21 cellular contexts compared by ENCODE assay signal in the genomic region with DNA sequence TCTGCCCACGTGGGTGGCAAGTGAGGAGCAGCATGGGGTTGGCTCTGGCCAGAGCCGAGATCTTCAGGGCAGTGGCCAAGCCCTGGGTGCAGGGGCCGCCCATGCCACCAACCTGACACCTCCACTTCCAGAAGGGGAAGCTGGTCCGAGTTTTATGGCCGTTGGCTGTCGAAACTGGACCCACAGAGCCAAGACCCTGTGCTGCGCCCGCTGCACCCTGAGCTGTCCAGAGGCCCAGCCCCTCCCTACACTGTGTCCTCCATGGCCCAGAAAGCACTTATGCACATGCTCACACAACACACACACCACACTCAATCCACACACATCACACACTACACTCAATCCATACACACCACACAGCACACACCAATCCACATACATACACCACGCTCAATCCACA. TPM values are rescaled to one million over a fixed set of nuclear protein-coding genes. Genes with fewer than 3 reads are reported as not detected.
DNase-seq lines count a peak whose midpoint lies in the region; ATAC-seq, FAIRE-seq and TF ChIP-seq lines count a peak whose summit lies in the region.
"Had no signal": no experiment of that assay in that cellular context is flagged by ENCODE, and none has a peak within 500 bp of the region (broad histone marks: within the 10 kb centered on the region; RNA-seq: fewer than 3 reads in every experiment).

No MANE protein-coding gene starts in this region.

- H3K4ac ChIP-seq in IMR-90 (ENCODE audit: low read depth, low read length): peak overlapping the region; percentile 74
- no peak overlapping the region for H3K4ac ChIP-seq in trophoblast cell (ENCODE audit: low read depth, low read length)

- no peak for DNase-seq in A549 (ENCODE audit: low read depth in 1 of 2, low spot score in 1 of 2)
- no peak for DNase-seq in IMR-90
- no peak for DNase-seq in natural killer cell treated with Interleukin-12 subunit alpha and Interleukin-12 subunit beta and Interleukin-15 and Interleukin-18, amount 100 ng/mL, for 72 hours (ENCODE audit: low spot score)
- DNase-seq in trophoblast cell: no peak
- no peak for DNase-seq in RKO (ENCODE audit: low spot score)
- no peak for DNase-seq in activated CD4-positive, alpha-beta T cell treated with anti-CD3 and anti-CD28 coated beads, Interleukin-2, amount 10 ng/mL, durations not matched to agents 7 days and 5 days
- no peak for DNase-seq in NCI-H2029 (lab: John Stamatoyannopoulos, UW)
- DNase-seq: Caco-2; CD4-positive, CD25-positive, alpha-beta regulatory T cell; CD8-positive, alpha-beta T cell; DMS153; DND-41; GM23248; H9 had no signal

- no peaks in the 10 kb centered on the region for H3K36me3 Mint-ChIP-seq in natural killer cell treated with Interleukin-12 subunit alpha and Interleukin-12 subunit beta and Interleukin-15 and Interleukin-18, amount 100 ng/mL, for 72 hours
- H3K36me3 Mint-ChIP-seq in activated CD4-positive, alpha-beta T cell treated with anti-CD3 and anti-CD28 coated beads, Interleukin-2, amount 10 ng/mL, durations not matched to agents 7 days and 5 days (ENCODE audit: low read depth): no peaks in the 10 kb centered on the region
- H3K36me3 Mint-ChIP-seq: CD4-positive, CD25-positive, alpha-beta regulatory T cell; CD8-positive, alpha-beta T cell had no signal

- H4K91ac ChIP-seq in IMR-90 (ENCODE audit: insufficient read depth, low read depth, low read length) (no peak overlapping the region; the same call in 1 of the 2 replicates), trophoblast cell (ENCODE audit: low read depth, low read length) (no peak overlapping the region)

- H3K79me2 ChIP-seq in trophoblast cell (ENCODE audit: control insufficient read depth, insufficient read depth, low read length, poor library complexity): no peaks in the 10 kb centered on the region

- H4K20me1 ChIP-seq in IMR-90 (ENCODE audit: insufficient read depth, low read length): 0 out of 2 replicates have a peak, but pooled peaks cover 6% of the 10 kb centered on the region
- H4K20me1 ChIP-seq: BLaER1 had no signal

- H2BK15ac ChIP-seq in IMR-90 (ENCODE audit: low read depth, low read length): peak overlapping the region; percentile 95; the same call in 2 of the 3 replicates

- H4K8ac ChIP-seq in IMR-90 (ENCODE audit: low read depth in 2 of 2, low read length in 2 of 2): no peak overlapping the region
- no peak overlapping the region for H4K8ac ChIP-seq in trophoblast cell (ENCODE audit: low read depth, low read length)

- peak; percentile 4 to 8; a peak in 1 of 6 replicates for ATAC-seq in A549
- no peak for ATAC-seq in IMR-90 (ENCODE audit: low read depth)
- peak; percentile 21 to 28 for ATAC-seq in natural killer cell treated with Interleukin-12 subunit alpha and Interleukin-12 subunit beta and Interleukin-15 and Interleukin-18, amount 100 ng/mL, for 72 hours
- no peak for ATAC-seq in HG03196 (IDR thresholded peaks at IDR 0.05; ENCODE audit: unreplicated experiment)
- ATAC-seq: CD8-positive, alpha-beta T cell; HCT116 had no signal

- peak overlapping the region; percentile 79 for H2AK9ac ChIP-seq in IMR-90 (replicated peaks; ENCODE audit: low read depth, low read length, poor library complexity)

- H2AFZ ChIP-seq in IMR-90 (replicated peaks; ENCODE audit: low read length, poor library complexity) (peak overlapping the region; percentile 33), trophoblast cell (ENCODE audit: insufficient read depth, low read length, poor library complexity) (no peak overlapping the region)
- H2AFZ ChIP-seq: GM23248 had no signal

- H3K23ac ChIP-seq in IMR-90 (ENCODE audit: low read depth, low read length) (0 out of 2 replicates have a peak overlapping the region, but pooled peaks have one; percentile 19), trophoblast cell (ENCODE audit: low read length) (peak overlapping the region; percentile 80)

- TF ChIP-seq CTCF in A549 (IDR thresholded peaks at IDR 0.05) (no peak), IMR-90 (conservative IDR thresholded peaks at IDR 0.05; ENCODE audit: low read depth, low read length) (no peak)

- H3K4me3 ChIP-seq in A549 (no peak overlapping the region), IMR-90 (ENCODE audit: insufficient read depth, low read depth, low read length) (no peak overlapping the region), trophoblast cell (ENCODE audit: low read depth, low read length) (peak overlapping the region; percentile 42)
- H3K4me3 ChIP-seq: BLaER1, GM23248 had no signal

- in situ Hi-C loops in IMR-90 (cut with MboI; ENCODE audit: low sequenced_read_pairs): no loop called here

- BruUV-seq in IMR-90 (replicated peaks; lab: Mats Ljungman, UMichigan): no TSS peak

- no peak overlapping the region for H4K5ac ChIP-seq in IMR-90 (ENCODE audit: low read depth, low read length)

- H3K4me1 Mint-ChIP-seq in natural killer cell treated with Interleukin-12 subunit alpha and Interleukin-12 subunit beta and Interleukin-15 and Interleukin-18, amount 100 ng/mL, for 72 hours (ENCODE audit: low read depth in 2 of 2): no peaks in the 10 kb centered on the region
- no peaks in the 10 kb centered on the region for H3K4me1 Mint-ChIP-seq in activated CD4-positive, alpha-beta T cell treated with anti-CD3 and anti-CD28 coated beads, Interleukin-2, amount 10 ng/mL, durations not matched to agents 7 days and 5 days
- H3K4me1 Mint-ChIP-seq: B cell; CD4-positive, CD25-positive, alpha-beta regulatory T cell had no signal

- H3K9me1 ChIP-seq in IMR-90 (ENCODE audit: insufficient read depth, low read length): peaks cover 11% of the 10 kb centered on the region

- H3K9me3 ChIP-seq in A549 (no peaks in the 10 kb centered on the region), IMR-90 (ENCODE audit: control insufficient read depth, insufficient read depth, low read length) (no peaks in the 10 kb centered on the region), trophoblast cell (ENCODE audit: insufficient read depth, low read depth, low read length) (peaks cover 6% of the 10 kb centered on the region)
- H3K9me3 ChIP-seq: BLaER1, Caco-2 had no signal

- 69% methylated on average over 9 of the region's 9 CpGs for WGBS in A549 (ENCODE audit: missing lambda C conversion rate)
- 78% methylated on average over 3 of the region's 9 CpGs; no CpG with 5 or more reads in 1 of the 2 experiments for WGBS in IMR-90 (ENCODE audit: extremely low coverage in 2 of 2, insufficient read length in 1 of 2), 2 experiments
- WGBS in trophoblast cell (ENCODE audit: extremely low coverage, insufficient coverage, insufficient read length): 100% methylated on average over 1 of the region's 9 CpGs

- no peaks in the 10 kb centered on the region; the same call in 1 of the 2 replicates for H3K27me3 ChIP-seq in IMR-90 (ENCODE audit: control insufficient read depth, insufficient read depth, low read length)
- H3K27me3 ChIP-seq in trophoblast cell (ENCODE audit: insufficient read depth, low read length): no peaks in the 10 kb centered on the region
- H3K27me3 ChIP-seq: BLaER1 had no signal

- H3K27ac ChIP-seq in A549 (peak overlapping the region; percentile 49 to 70; a peak in 3 of 6 replicates), IMR-90 (ENCODE audit: insufficient read depth, low read length) (no peak overlapping the region), trophoblast cell (ENCODE audit: low read depth, low read length) (no peak overlapping the region)
- H3K27ac ChIP-seq: BLaER1, C4-2B, GM23248 had no signal

- no peaks in the 10 kb centered on the region for H3K36me3 ChIP-seq in IMR-90 (ENCODE audit: control insufficient read depth, insufficient read depth, low read length)
- H3K36me3 ChIP-seq in trophoblast cell (ENCODE audit: control insufficient read depth in 1 of 2, insufficient read depth in 2 of 2, low read length in 2 of 2): no peaks in the 10 kb centered on the region
- H3K36me3 ChIP-seq: BLaER1 had no signal

- H3K56ac ChIP-seq in IMR-90 (ENCODE audit: extremely low read depth, insufficient read depth, low read length): no peak overlapping the region

- no peak overlapping the region for H4K12ac ChIP-seq in trophoblast cell (ENCODE audit: low read depth, low read length)

- no peak for FAIRE-seq in A549 (lab: Jason Lieb, UNC)
- FAIRE-seq: G401.6, GM12892 had no signal

- H3K79me1 ChIP-seq in IMR-90 (ENCODE audit: low read depth in 1 of 2, low read length in 2 of 2) (no peaks in the 10 kb centered on the region), trophoblast cell (ENCODE audit: low read length) (no peaks in the 10 kb centered on the region)

- H2BK20ac ChIP-seq in IMR-90 (ENCODE audit: low read depth, low read length): peak overlapping the region; percentile 43; the same call in 1 of the 2 replicates

- H3K9ac ChIP-seq in IMR-90 (ENCODE audit: low read depth, low read length): no peak overlapping the region
- no peak overlapping the region for H3K9ac ChIP-seq in trophoblast cell (ENCODE audit: low read length)
- H3K9ac ChIP-seq: BLaER1, GM23248 had no signal

- peaks cover 0 to 3% of the 10 kb centered on the region in 2 donors for H3K27me3 Mint-ChIP-seq in natural killer cell treated with Interleukin-12 subunit alpha and Interleukin-12 subunit beta and Interleukin-15 and Interleukin-18, amount 100 ng/mL, for 72 hours
- H3K27me3 Mint-ChIP-seq in activated CD4-positive, alpha-beta T cell treated with anti-CD3 and anti-CD28 coated beads, Interleukin-2, amount 10 ng/mL, durations not matched to agents 7 days and 5 days: no peaks in the 10 kb centered on the region

- H3K14ac ChIP-seq in IMR-90 (replicated peaks; ENCODE audit: low read depth, low read length): 0 out of 2 replicates have a peak overlapping the region, but pooled peaks have one; percentile 58
- H3K14ac ChIP-seq in trophoblast cell (ENCODE audit: low read length): no peak overlapping the region

- H3K4me3 Mint-ChIP-seq in natural killer cell treated with Interleukin-12 subunit alpha and Interleukin-12 subunit beta and Interleukin-15 and Interleukin-18, amount 100 ng/mL, for 72 hours: no peak overlapping the region
- H3K4me3 Mint-ChIP-seq in activated CD4-positive, alpha-beta T cell treated with anti-CD3 and anti-CD28 coated beads, Interleukin-2, amount 10 ng/mL, durations not matched to agents 7 days and 5 days: no peak overlapping the region
- H3K4me3 Mint-ChIP-seq: B cell; CD4-positive, CD25-positive, alpha-beta regulatory T cell; CD8-positive, alpha-beta T cell; H9 had no signal

- intact Hi-C loops in IMR-90 (cut with micrococcal nuclease): no loop called here

- H2AK5ac ChIP-seq in IMR-90 (ENCODE audit: low read depth, low read length) (peak overlapping the region; percentile 97), trophoblast cell (ENCODE audit: low read length) (no peak overlapping the region)

- TF ChIP-seq POLR2A in A549 (IDR thresholded peaks at IDR 0.05; ENCODE audit: low read length) (no peak), IMR-90 (IDR thresholded peaks at IDR 0.05; ENCODE audit: low read depth, low read length) (no peak)

- dilution Hi-C loops in IMR-90 (cut with HindIII; ENCODE audit: low sequenced_read_pairs, unreplicated experiment): no loop called here

- no peak overlapping the region for H3K4me2 ChIP-seq in A549
- H3K4me2 ChIP-seq in IMR-90 (ENCODE audit: low read depth, low read length): no peak overlapping the region
- no peak overlapping the region for H3K4me2 ChIP-seq in trophoblast cell (ENCODE audit: low read length)
- H3K4me2 ChIP-seq: BLaER1 had no signal

- H3K18ac ChIP-seq in IMR-90 (ENCODE audit: low read depth, low read length) (no peak overlapping the region), trophoblast cell (ENCODE audit: low read length) (no peak overlapping the region)

- H2BK120ac ChIP-seq in IMR-90 (ENCODE audit: low read depth, low read length) (peak overlapping the region; percentile 34; the same call in 1 of the 2 replicates), trophoblast cell (ENCODE audit: insufficient read depth, low read length, poor library complexity) (no peak overlapping the region)

- no peak for TF ChIP-seq EP300 in A549 (IDR thresholded peaks at IDR 0.05)

- H3K4me1 ChIP-seq in A549 (peaks cover 22% of the 10 kb centered on the region), IMR-90 (ENCODE audit: control insufficient read depth, insufficient read depth, low read length) (peaks cover 7% of the 10 kb centered on the region), trophoblast cell (ENCODE audit: control insufficient read depth in 1 of 2, insufficient read depth in 2 of 2, low read length in 2 of 2) (no peaks in the 10 kb centered on the region)
- H3K4me1 ChIP-seq: BLaER1, Caco-2 had no signal

- CTCF ChIA-PET in A549 (lab: Yijun Ruan, JAX): interaction anchor here (1.3 to 1.5 kb wide), 2 partner anchors 36 to 65 kb away, joined by 3 to 4 read pairs; no protein-coding TSS in a partner anchor
- CTCF ChIA-PET in IMR-90 (lab: Yijun Ruan, JAX): no interaction called here
- CTCF ChIA-PET in activated CD4-positive, alpha-beta T cell treated with anti-CD3 and anti-CD28 coated beads, Interleukin-2, amount 10 ng/mL, durations not matched to agents 7 days and 5 days (lab: Charles Lee): no interaction called here

- H3K9me3 Mint-ChIP-seq in natural killer cell treated with Interleukin-12 subunit alpha and Interleukin-12 subunit beta and Interleukin-15 and Interleukin-18, amount 100 ng/mL, for 72 hours: no peaks in the 10 kb centered on the region
- H3K9me3 Mint-ChIP-seq in activated CD4-positive, alpha-beta T cell treated with anti-CD3 and anti-CD28 coated beads, Interleukin-2, amount 10 ng/mL, durations not matched to agents 7 days and 5 days: no peaks in the 10 kb centered on the region
- H3K9me3 Mint-ChIP-seq: CD4-positive, CD25-positive, alpha-beta regulatory T cell; CD8-positive, alpha-beta T cell; H9 had no signal

- peak overlapping the region; percentile 91 for H2BK5ac ChIP-seq in IMR-90 (ENCODE audit: low read depth, low read length, poor library complexity, severe bottlenecking)
- no peak overlapping the region for H2BK5ac ChIP-seq in trophoblast cell (ENCODE audit: low read depth, low read length, poor library complexity)

- TF ChIP-seq RAD21 in A549 (conservative IDR thresholded peaks at IDR 0.05 in 1 of 2, IDR thresholded peaks at IDR 0.05 in 1 of 2) (no peak), IMR-90 (IDR thresholded peaks at IDR 0.05; ENCODE audit: low read length) (no peak)

- H2BK12ac ChIP-seq in trophoblast cell (ENCODE audit: low read length): no peak overlapping the region

- POLR2A ChIA-PET in A549 (lab: Yijun Ruan, JAX) (no interaction called here), IMR-90 (lab: Charles Lee; ENCODE audit: unreplicated experiment) (no interaction called here)
- POLR2A ChIA-PET in activated CD4-positive, alpha-beta T cell treated with anti-CD3 and anti-CD28 coated beads, Interleukin-2, amount 10 ng/mL, durations not matched to agents 7 days and 5 days (lab: Charles Lee): no interaction called here

- H3K27ac Mint-ChIP-seq in natural killer cell treated with Interleukin-12 subunit alpha and Interleukin-12 subunit beta and Interleukin-15 and Interleukin-18, amount 100 ng/mL, for 72 hours: no peak overlapping the region
- no peak overlapping the region for H3K27ac Mint-ChIP-seq in activated CD4-positive, alpha-beta T cell treated with anti-CD3 and anti-CD28 coated beads, Interleukin-2, amount 10 ng/mL, durations not matched to agents 7 days and 5 days
- H3K27ac Mint-ChIP-seq: B cell; CD4-positive, CD25-positive, alpha-beta regulatory T cell; CD8-positive, alpha-beta T cell; H9 had no signal

RNA-seq across cellular contexts. Expression of gene RPTOR, which starts 33.9 kb away (rescaled TPM):
- polyA plus RNA-seq in A549 (2011; rRNA removed) (10.8 and 11.1 TPM in 2 replicates), A549 (2017; fragmentation: RNase III; extraction: RNeasy Plus Mini Kit Qiagen cat#74134 plus additional on column Dnase treatment) (27.1 to 27.9 TPM (median 27.1 TPM) in 3 replicates), IMR-90 (2012; rRNA removed) (14.7 and 15.8 TPM in 2 replicates)
- 18.0 and 19.3 TPM in 2 replicates for polyA plus RNA-seq in A549 (2012; cell fraction: cytosol; rRNA removed)
- polyA plus RNA-seq in A549 (2012; cell fraction: nucleus; rRNA removed): 47.9 and 53.7 TPM in 2 replicates
- polyA minus RNA-seq in A549 (2011; rRNA and poly(A)+ RNA removed): 30.9 and 48.0 TPM in 2 replicates
- 10.8 and 11.1 TPM in 2 replicates for total RNA-seq in IMR-90 (2012; rRNA removed)
- polyA plus RNA-seq in IMR-90 (2012; cell fraction: cytosol; rRNA removed): 12.8 and 14.6 TPM in 2 replicates
- polyA plus RNA-seq in IMR-90 (2012; cell fraction: nucleus; rRNA removed; ENCODE audit: low replicate concordance): 12.4 and 24.1 TPM in 2 replicates
- total RNA-seq in natural killer cell treated with Interleukin-12 subunit alpha and Interleukin-12 subunit beta and Interleukin-15 and Interleukin-18, amount 100 ng/mL, for 72 hours: 10 to 100 TPM; 44.1 to 92.4 TPM
- 10.2 and 10.8 TPM in 2 replicates for polyA plus RNA-seq in trophoblast cell (2013)
- 10 to 100 TPM; 48.7 to 58.2 TPM for total RNA-seq in activated CD4-positive, alpha-beta T cell treated with anti-CD3 and anti-CD28 coated beads, Interleukin-2, amount 10 ng/mL, durations not matched to agents 7 days and 5 days

RNA-seq across cellular contexts. Expression of gene NPTX1, which starts 34.4 kb away (rescaled TPM):
- polyA plus RNA-seq in A549 (2011; rRNA removed) (43.6 and 43.9 TPM in 2 replicates), A549 (2017; fragmentation: RNase III; extraction: RNeasy Plus Mini Kit Qiagen cat#74134 plus additional on column Dnase treatment) (84.8 to 109 TPM (median 104 TPM) in 3 replicates), IMR-90 (2012; rRNA removed) (39.5 and 47.0 TPM in 2 replicates)
- 77.7 and 130 TPM in 2 replicates for polyA plus RNA-seq in A549 (2012; cell fraction: cytosol; rRNA removed)
- 180 and 184 TPM in 2 replicates for polyA plus RNA-seq in A549 (2012; cell fraction: nucleus; rRNA removed)
- polyA minus RNA-seq in A549 (2011; rRNA and poly(A)+ RNA removed): 54.9 and 66.2 TPM in 2 replicates
- 20.8 and 23.3 TPM in 2 replicates for total RNA-seq in IMR-90 (2012; rRNA removed)
- 40.9 and 41.7 TPM in 2 replicates for polyA plus RNA-seq in IMR-90 (2012; cell fraction: cytosol; rRNA removed)
- polyA plus RNA-seq in IMR-90 (2012; cell fraction: nucleus; rRNA removed; ENCODE audit: low replicate concordance): 52.2 and 63.8 TPM in 2 replicates
- under 1 TPM; 0.38 to 0.92 TPM for total RNA-seq in natural killer cell treated with Interleukin-12 subunit alpha and Interleukin-12 subunit beta and Interleukin-15 and Interleukin-18, amount 100 ng/mL, for 72 hours
- 0.06 and 0.14 TPM in 2 replicates for polyA plus RNA-seq in trophoblast cell (2013)
- 10 to 100 TPM; 85.8 to 86.1 TPM for total RNA-seq in activated CD4-positive, alpha-beta T cell treated with anti-CD3 and anti-CD28 coated beads, Interleukin-2, amount 10 ng/mL, durations not matched to agents 7 days and 5 days

Comparison
In these comparisons a context has a peak if more than half of its experiments do, and no peak if none do; other contexts are left out.
1. ATAC-seq: peak in A549 (2 of 2) and natural killer cell treated with Interleukin-12 subunit alpha and Interleukin-12 subunit beta and Interleukin-15 and Interleukin-18, amount 100 ng/mL, for 72 hours (2 of 2); none in IMR-90 (single experiment) and HG03196 (single experiment).
2. H3K27ac ChIP-seq: peak in A549 (2 of 2); none in IMR-90 (single experiment) and trophoblast cell (single experiment).
3. RNA of gene NPTX1, which starts 34.4 kb away (total RNA-seq): 85.8 to 86.1 TPM in activated CD4-positive, alpha-beta T cell treated with anti-CD3 and anti-CD28 coated beads, Interleukin-2, amount 10 ng/mL, durations not matched to agents 7 days and 5 days and 20.8 to 23.3 TPM in IMR-90; 0.38 to 0.92 TPM in natural killer cell treated with Interleukin-12 subunit alpha and Interleukin-12 subunit beta and Interleukin-15 and Interleukin-18, amount 100 ng/mL, for 72 hours; every median in the first group is over 10 times any median in the second.